Comparison of ENCODE assay signal across 21 cellular contexts in the genomic region with DNA sequence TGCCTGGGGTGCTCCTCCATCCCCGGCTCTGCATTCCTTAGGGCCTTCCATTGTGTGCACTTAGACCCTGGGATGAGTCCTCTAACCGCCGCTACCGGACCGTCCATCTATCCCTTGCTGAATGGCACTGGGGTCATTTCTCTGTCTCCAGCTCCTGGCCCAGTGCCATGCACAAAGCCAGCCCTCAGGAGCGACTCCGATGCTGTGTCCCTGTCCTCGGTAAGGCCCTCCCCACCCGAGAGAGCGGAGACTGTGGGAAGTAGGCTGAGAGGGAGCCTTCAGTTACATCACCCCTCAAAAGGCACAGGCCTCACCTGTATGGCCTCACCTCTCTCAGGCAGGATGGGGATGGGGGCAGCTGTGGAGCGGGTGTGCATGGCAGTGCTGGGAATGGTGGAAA. TPM values are rescaled to one million over a fixed set of nuclear protein-coding genes. Genes with fewer than 3 reads are reported as not detected.
DNase-seq lines count a peak whose midpoint lies in the region; ATAC-seq, FAIRE-seq and TF ChIP-seq lines count a peak whose summit lies in the region.
"Had no signal": no experiment of that assay in that cellular context is flagged by ENCODE, and none has a peak within 500 bp of the region (broad histone marks: within the 10 kb centered on the region; RNA-seq: fewer than 3 reads in every experiment).

No MANE protein-coding gene starts in this region.

- no peak overlapping the region for H3K4me3 Mint-ChIP-seq in activated CD4-positive, alpha-beta T cell treated with anti-CD3 and anti-CD28 coated beads, Interleukin-2, amount 10 ng/mL, durations not matched to agents 7 days and 5 days
- H3K4me3 Mint-ChIP-seq in activated T-helper 2 cell treated with anti-CD3 and anti-CD28 coated beads, Interferon-gamma antibody, Interleukin-2, Interleukin-4, amounts not matched to agents 10 μg/mL and 5 μg/mL and 100 μg/mL, durations not matched to agents 14 hours and 24 hours and 36 hours (ENCODE audit: low read depth), result no peak overlapping the region
- H3K4me3 Mint-ChIP-seq: CD8-positive, alpha-beta memory T cell; GM23338 had no signal

- H2BK5ac ChIP-seq in neuronal stem cell (ENCODE audit: low read length), result no peak overlapping the region

- H2AK5ac ChIP-seq in neuronal stem cell (ENCODE audit: low read depth, low read length), result no peak overlapping the region

- POLR2A ChIA-PET in activated CD4-positive, alpha-beta T cell treated with anti-CD3 and anti-CD28 coated beads, Interleukin-2, amount 10 ng/mL, durations not matched to agents 7 days and 5 days (lab: Charles Lee), result no interaction called here

- intact Hi-C loops in kidney (cut with DNase I), result no loop called here
- intact Hi-C loops in activated T-helper 2 cell treated with anti-CD3 and anti-CD28 coated beads, Interferon-gamma antibody, Interleukin-2, Interleukin-4, amounts not matched to agents 10 μg/mL and 5 μg/mL and 100 μg/mL, durations not matched to agents 14 hours and 24 hours and 36 hours (cut with micrococcal nuclease), result no loop called here

- no peak for DNase-seq in activated CD4-positive, alpha-beta T cell treated with anti-CD3 and anti-CD28 coated beads, Interleukin-2, amount 10 ng/mL, durations not matched to agents 7 days and 5 days
- no peak for DNase-seq in activated CD4-positive, alpha-beta T cell treated with anti-CD3 and anti-CD28 coated beads, Interleukin-2, amount 50 U/mL, for 1 hour
- peak; percentile 36 for DNase-seq in RWPE2 (ENCODE audit: low spot score)
- peak; percentile 42 for DNase-seq in kidney
- DNase-seq in neuronal stem cell (ENCODE audit: low spot score), result no peak
- DNase-seq in activated T-helper 2 cell treated with anti-CD3 and anti-CD28 coated beads, Interferon-gamma antibody, Interleukin-2, Interleukin-4, amounts not matched to agents 10 μg/mL and 5 μg/mL and 100 μg/mL, durations not matched to agents 14 hours and 24 hours and 36 hours (ENCODE audit: low spot score), result no peak
- no peak for DNase-seq in NCI-H2196 (lab: John Stamatoyannopoulos, UW; ENCODE audit: unreplicated experiment)
- DNase-seq: CD8-positive, alpha-beta memory T cell; DMS79 treated with DMSO at 0.1 percent for 48 hours; KBM-7; MV-4-11; NCI-H1417; NCI-H1930; NCI-H446; NCI-H69 had no signal

- no peaks in the 10 kb centered on the region for H3K9me3 ChIP-seq in RWPE2 (ENCODE audit: severe bottlenecking)
- no peaks in the 10 kb centered on the region for H3K9me3 ChIP-seq in kidney (ENCODE audit: control insufficient read depth in 1 of 2, low read length in 2 of 2)
- no peaks in the 10 kb centered on the region for H3K9me3 ChIP-seq in neuronal stem cell (replicated peaks in 1 of 2; ENCODE audit: control insufficient read depth in 2 of 2, insufficient read depth in 1 of 2, low read depth in 1 of 2, low read length in 2 of 2)

- TF ChIP-seq CTCF in RWPE2 (IDR thresholded peaks at IDR 0.05; ENCODE audit: poor library complexity, severe bottlenecking) (no peak), kidney (IDR thresholded peaks at IDR 0.05; ENCODE audit: borderline replicate concordance, extremely low read depth, insufficient read depth) (no peak)

- ATAC-seq in RWPE2 (ENCODE audit: low read depth) (no peak), GM18502 (IDR thresholded peaks at IDR 0.05; ENCODE audit: poor library complexity, unreplicated experiment) (no peak)
- ATAC-seq: GM23338 had no signal

- peak overlapping the region; percentile 57 for H3K18ac ChIP-seq in neuronal stem cell (ENCODE audit: low read length)

- no CpG with 5 or more reads among the region's 11 CpGs for WGBS in neuronal stem cell (ENCODE audit: extremely low coverage in 2 of 2, insufficient read length in 2 of 2, insufficient replicate concordance in 1 of 2), 2 donors

- H4K91ac ChIP-seq in neuronal stem cell (ENCODE audit: low read depth, low read length, poor library complexity), result no peak overlapping the region

- H3K4me1 Mint-ChIP-seq in activated CD4-positive, alpha-beta T cell treated with anti-CD3 and anti-CD28 coated beads, Interleukin-2, amount 10 ng/mL, durations not matched to agents 7 days and 5 days, result peaks cover 26% of the 10 kb centered on the region
- peaks cover 36% of the 10 kb centered on the region for H3K4me1 Mint-ChIP-seq in activated T-helper 2 cell treated with anti-CD3 and anti-CD28 coated beads, Interferon-gamma antibody, Interleukin-2, Interleukin-4, amounts not matched to agents 10 μg/mL and 5 μg/mL and 100 μg/mL, durations not matched to agents 14 hours and 24 hours and 36 hours (ENCODE audit: low read depth)
- H3K4me1 Mint-ChIP-seq: GM23338 had no signal

- H2AFZ ChIP-seq in neuronal stem cell (ENCODE audit: low read length), result no peak overlapping the region
- H2AFZ ChIP-seq: GM23338 had no signal

- H3K27ac Mint-ChIP-seq in activated CD4-positive, alpha-beta T cell treated with anti-CD3 and anti-CD28 coated beads, Interleukin-2, amount 10 ng/mL, durations not matched to agents 7 days and 5 days, result peak overlapping the region; percentile 80
- no peak overlapping the region for H3K27ac Mint-ChIP-seq in activated T-helper 2 cell treated with anti-CD3 and anti-CD28 coated beads, Interferon-gamma antibody, Interleukin-2, Interleukin-4, amounts not matched to agents 10 μg/mL and 5 μg/mL and 100 μg/mL, durations not matched to agents 14 hours and 24 hours and 36 hours
- H3K27ac Mint-ChIP-seq: GM23338 had no signal

- no peaks in the 10 kb centered on the region for H3K36me3 ChIP-seq in RWPE2 (ENCODE audit: low read depth)
- H3K36me3 ChIP-seq in kidney (ENCODE audit: control insufficient read depth in 1 of 2, insufficient read depth in 2 of 2, low read length in 2 of 2), result no peaks in the 10 kb centered on the region
- H3K36me3 ChIP-seq in neuronal stem cell (replicated peaks in 1 of 2; ENCODE audit: control insufficient read depth in 2 of 2, insufficient read depth in 2 of 2, low read length in 2 of 2), result no peaks in the 10 kb centered on the region
- H3K36me3 ChIP-seq: BLaER1 had no signal

- peaks cover 27% of the 10 kb centered on the region for H3K9me3 Mint-ChIP-seq in activated CD4-positive, alpha-beta T cell treated with anti-CD3 and anti-CD28 coated beads, Interleukin-2, amount 10 ng/mL, durations not matched to agents 7 days and 5 days
- peaks cover 49% of the 10 kb centered on the region for H3K9me3 Mint-ChIP-seq in activated T-helper 2 cell treated with anti-CD3 and anti-CD28 coated beads, Interferon-gamma antibody, Interleukin-2, Interleukin-4, amounts not matched to agents 10 μg/mL and 5 μg/mL and 100 μg/mL, durations not matched to agents 14 hours and 24 hours and 36 hours

- H4K8ac ChIP-seq in neuronal stem cell (ENCODE audit: low read depth, low read length), result no peak overlapping the region

- CTCF ChIA-PET in activated CD4-positive, alpha-beta T cell treated with anti-CD3 and anti-CD28 coated beads, Interleukin-2, amount 10 ng/mL, durations not matched to agents 7 days and 5 days (lab: Charles Lee), result interaction anchor here (1.0 kb wide), 1 partner anchor 13 kb away, joined by 3 read pairs; no protein-coding TSS in a partner anchor

- peak overlapping the region; percentile 55 for H3K4ac ChIP-seq in neuronal stem cell (ENCODE audit: low read length)

- H3K9ac ChIP-seq in kidney (ENCODE audit: low read length in 2 of 2) (no peak overlapping the region), neuronal stem cell (ENCODE audit: low read depth, low read length, poor library complexity) (peak overlapping the region; percentile 66)
- H3K9ac ChIP-seq: BLaER1 had no signal

- H3K27me3 Mint-ChIP-seq in activated CD4-positive, alpha-beta T cell treated with anti-CD3 and anti-CD28 coated beads, Interleukin-2, amount 10 ng/mL, durations not matched to agents 7 days and 5 days, result no peaks in the 10 kb centered on the region
- no peaks in the 10 kb centered on the region for H3K27me3 Mint-ChIP-seq in activated T-helper 2 cell treated with anti-CD3 and anti-CD28 coated beads, Interferon-gamma antibody, Interleukin-2, Interleukin-4, amounts not matched to agents 10 μg/mL and 5 μg/mL and 100 μg/mL, durations not matched to agents 14 hours and 24 hours and 36 hours (ENCODE audit: low read depth)

- peaks cover 26% of the 10 kb centered on the region for H3K36me3 Mint-ChIP-seq in activated CD4-positive, alpha-beta T cell treated with anti-CD3 and anti-CD28 coated beads, Interleukin-2, amount 10 ng/mL, durations not matched to agents 7 days and 5 days (ENCODE audit: low read depth)
- peaks cover 40% of the 10 kb centered on the region for H3K36me3 Mint-ChIP-seq in activated T-helper 2 cell treated with anti-CD3 and anti-CD28 coated beads, Interferon-gamma antibody, Interleukin-2, Interleukin-4, amounts not matched to agents 10 μg/mL and 5 μg/mL and 100 μg/mL, durations not matched to agents 14 hours and 24 hours and 36 hours (ENCODE audit: low read depth)

- H2BK12ac ChIP-seq in neuronal stem cell (ENCODE audit: low read length), result no peak overlapping the region

- no peak for FAIRE-seq in kidney (lab: Jason Lieb, UNC)
- FAIRE-seq: D721Med, RCC 7860 had no signal

- no peak overlapping the region for H3K14ac ChIP-seq in neuronal stem cell (ENCODE audit: low read length)

- no peak overlapping the region for H3K4me2 ChIP-seq in neuronal stem cell (ENCODE audit: insufficient read depth, low read length, poor library complexity, severe bottlenecking)
- H3K4me2 ChIP-seq: BLaER1, GM23338 had no signal

- H3K27ac ChIP-seq in RWPE2 (ENCODE audit: poor library complexity, severe bottlenecking), result no peak overlapping the region
- H3K27ac ChIP-seq in kidney (ENCODE audit: low read depth in 2 of 2, low read length in 2 of 2), result no peak overlapping the region
- H3K27ac ChIP-seq in neuronal stem cell (replicated peaks; ENCODE audit: low read length), result no peak overlapping the region
- H3K27ac ChIP-seq: BLaER1 had no signal

- H3K4me3 ChIP-seq in RWPE2 (ENCODE audit: severe bottlenecking), result no peak overlapping the region
- H3K4me3 ChIP-seq in kidney (ENCODE audit: low read length in 2 of 2), result no peak overlapping the region
- H3K4me3 ChIP-seq in neuronal stem cell (ENCODE audit: low read length in 2 of 2), result no peak overlapping the region
- H3K4me3 ChIP-seq: BLaER1, GM23338 had no signal

- no peak overlapping the region for H2BK120ac ChIP-seq in neuronal stem cell (ENCODE audit: low read depth, low read length)

- H3K23ac ChIP-seq in neuronal stem cell (ENCODE audit: low read depth, low read length, poor library complexity), result no peak overlapping the region

- H3K27me3 ChIP-seq in RWPE2 (ENCODE audit: insufficient read depth, poor library complexity, severe bottlenecking), result no peaks in the 10 kb centered on the region
- H3K27me3 ChIP-seq in neuronal stem cell (ENCODE audit: control insufficient read depth in 3 of 3, insufficient read depth in 3 of 3, low read depth in 1 of 3, low read length in 3 of 3), result no peaks in the 10 kb centered on the region
- H3K27me3 ChIP-seq: BLaER1 had no signal

- H3K79me1 ChIP-seq in neuronal stem cell (ENCODE audit: low read depth, low read length), result no peaks in the 10 kb centered on the region

- H2BK15ac ChIP-seq in neuronal stem cell (ENCODE audit: low read length), result no peak overlapping the region

- H3K4me1 ChIP-seq in RWPE2 (ENCODE audit: insufficient read depth, poor library complexity, severe bottlenecking) (no peaks in the 10 kb centered on the region), kidney (ENCODE audit: control insufficient read depth in 1 of 2, insufficient read depth in 1 of 2, low read depth in 1 of 2, low read length in 2 of 2) (no peaks in the 10 kb centered on the region), neuronal stem cell (ENCODE audit: control insufficient read depth in 2 of 2, insufficient read depth in 1 of 2, low read depth in 1 of 2, low read length in 2 of 2) (peaks cover 0 to 2% of the 10 kb centered on the region in 2 donors)
- H3K4me1 ChIP-seq: BLaER1 had no signal

RNA-seq across cellular contexts. Expression of a gene that starts 33.8 kb away (rescaled TPM):
- under 1 TPM; under 0.01 to 0.15 TPM for total RNA-seq in activated CD4-positive, alpha-beta T cell treated with anti-CD3 and anti-CD28 coated beads, Interleukin-2, amount 10 ng/mL, durations not matched to agents 7 days and 5 days
- total RNA-seq in kidney, result 0.19 TPM
- not detected for polyA plus RNA-seq in kidney (ENCODE audit: insufficient read depth, low read depth, low replicate concordance)
- 0.03 TPM for polyA plus RNA-seq in neuronal stem cell (2013, experiment 1 of 2)
- polyA plus RNA-seq in neuronal stem cell (2013, experiment 2 of 2), result not detected
- 1.3 and 1.4 TPM in 2 replicates for total RNA-seq in activated T-helper 2 cell treated with anti-CD3 and anti-CD28 coated beads, Interferon-gamma antibody, Interleukin-2, Interleukin-4, amounts not matched to agents 10 μg/mL and 5 μg/mL and 100 μg/mL, durations not matched to agents 14 hours and 24 hours and 36 hours
- total RNA-seq: A172 had no signal
- polyA plus RNA-seq: CD8-positive, alpha-beta memory T cell had no signal

RNA-seq across cellular contexts. Expression of a gene that starts 57.2 kb away (rescaled TPM):
- 1 to 10 TPM; 1.2 to 1.4 TPM for total RNA-seq in activated CD4-positive, alpha-beta T cell treated with anti-CD3 and anti-CD28 coated beads, Interleukin-2, amount 10 ng/mL, durations not matched to agents 7 days and 5 days
- 42.6 TPM for total RNA-seq in kidney
- polyA plus RNA-seq in kidney (ENCODE audit: insufficient read depth, low read depth, low replicate concordance), result 53.3 TPM
- polyA plus RNA-seq in neuronal stem cell (2013, experiment 1 of 2), result 1.2 TPM
- polyA plus RNA-seq in neuronal stem cell (2013, experiment 2 of 2), result 1.3 TPM
- total RNA-seq in activated T-helper 2 cell treated with anti-CD3 and anti-CD28 coated beads, Interferon-gamma antibody, Interleukin-2, Interleukin-4, amounts not matched to agents 10 μg/mL and 5 μg/mL and 100 μg/mL, durations not matched to agents 14 hours and 24 hours and 36 hours, result 3.9 and 5.0 TPM in 2 replicates
- total RNA-seq: GM23338 had no signal
- polyA plus RNA-seq: CD8-positive, alpha-beta memory T cell had no signal

Comparison
In these comparisons a context has a peak if more than half of its experiments do, and no peak if none do; other contexts are left out.
1. DNase-seq: peak in RWPE2 (single experiment) and kidney (single experiment); none in activated CD4-positive, alpha-beta T cell treated with anti-CD3 and anti-CD28 coated beads, Interleukin-2, amount 10 ng/mL, durations not matched to agents 7 days and 5 days (single experiment), activated CD4-positive, alpha-beta T cell treated with anti-CD3 and anti-CD28 coated beads, Interleukin-2, amount 50 U/mL, for 1 hour (single experiment), neuronal stem cell (single experiment), activated T-helper 2 cell treated with anti-CD3 and anti-CD28 coated beads, Interferon-gamma antibody, Interleukin-2, Interleukin-4, amounts not matched to agents 10 μg/mL and 5 μg/mL and 100 μg/mL, durations not matched to agents 14 hours and 24 hours and 36 hours (single experiment) and NCI-H2196 (single experiment).